Comparison of ENCODE assay signal across 13 cellular contexts in the genomic region with DNA sequence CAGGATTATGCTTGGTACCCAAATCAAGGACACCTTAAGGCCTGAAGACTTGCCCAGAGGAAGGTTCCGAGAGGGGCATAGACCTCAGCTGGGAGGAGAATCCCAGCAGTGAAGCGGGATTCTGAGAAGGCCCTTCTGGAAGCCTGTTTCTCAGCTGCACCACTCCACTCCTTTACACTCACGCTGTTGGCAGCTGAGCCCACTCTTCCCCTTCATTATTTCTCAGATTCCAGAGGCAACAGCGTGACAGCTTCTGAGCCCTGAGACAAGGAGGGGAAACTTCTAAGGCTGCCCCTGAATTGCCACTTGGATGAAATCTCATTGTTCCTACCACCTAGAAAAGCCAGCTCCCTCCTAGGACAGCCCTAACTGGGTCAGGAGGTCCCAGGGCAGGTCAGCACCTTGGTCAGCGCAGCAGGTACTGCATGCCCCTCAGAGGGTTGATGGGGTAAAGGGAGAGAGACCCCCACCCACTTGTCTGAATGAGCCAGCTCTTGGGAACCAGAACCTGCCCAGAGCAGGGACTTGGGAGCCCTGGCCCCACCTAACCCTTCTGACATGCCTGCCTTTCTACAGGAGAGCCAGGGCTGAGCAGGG. TPM values are rescaled to one million over a fixed set of nuclear protein-coding genes. Genes with fewer than 3 reads are reported as not detected.
DNase-seq lines count a peak whose midpoint lies in the region; ATAC-seq and TF ChIP-seq lines count a peak whose summit lies in the region.
"Had no signal": no experiment of that assay in that cellular context is flagged by ENCODE, and none has a peak within 500 bp of the region (broad histone marks: within the 10 kb centered on the region; RNA-seq: fewer than 3 reads in every experiment).

No MANE protein-coding gene starts in this region.

- H3K4me3 Mint-ChIP-seq in effector memory CD8-positive, alpha-beta T cell = no peak overlapping the region
- H3K4me3 Mint-ChIP-seq in activated naive CD4-positive, alpha-beta T cell treated with anti-CD3 and anti-CD28 coated beads for 36 hours = no peak overlapping the region

- peaks cover 63% of the 10 kb centered on the region for H3K36me3 ChIP-seq in thoracic aorta
- H3K36me3 ChIP-seq: Peyer's patch had no signal

- no peaks in the 10 kb centered on the region for H3K27me3 ChIP-seq in thoracic aorta (replicated peaks; ENCODE audit: insufficient read depth)
- H3K27me3 ChIP-seq: Peyer's patch had no signal

- H3K27ac Mint-ChIP-seq in effector memory CD8-positive, alpha-beta T cell = no peak overlapping the region
- no peak overlapping the region for H3K27ac Mint-ChIP-seq in activated naive CD4-positive, alpha-beta T cell treated with anti-CD3 and anti-CD28 coated beads for 36 hours

- no peaks in the 10 kb centered on the region for H3K4me1 Mint-ChIP-seq in effector memory CD8-positive, alpha-beta T cell (ENCODE audit: low read depth in 2 of 2)
- H3K4me1 Mint-ChIP-seq in activated naive CD4-positive, alpha-beta T cell treated with anti-CD3 and anti-CD28 coated beads for 36 hours (ENCODE audit: low read depth) = no peaks in the 10 kb centered on the region

- peaks cover 0 to 26% of the 10 kb centered on the region in 2 donors for H3K27me3 Mint-ChIP-seq in effector memory CD8-positive, alpha-beta T cell
- no peaks in the 10 kb centered on the region for H3K27me3 Mint-ChIP-seq in activated naive CD4-positive, alpha-beta T cell treated with anti-CD3 and anti-CD28 coated beads for 36 hours (ENCODE audit: low read depth)

- DNase-seq in ELF-1 (ENCODE audit: low read depth, low spot score) (peak; percentile 35), RWPE1 (ENCODE audit: low spot score) (no peak), left kidney (ENCODE audit: low read depth, low spot score) (peak; percentile 29), thoracic aorta (ENCODE audit: low spot score) (no peak)
- DNase-seq in effector memory CD8-positive, alpha-beta T cell = no peak
- DNase-seq in stimulated activated naive CD4-positive, alpha-beta T cell treated with Interleukin-2 at 50 U/mL for 16 hours (lab: John Stamatoyannopoulos, UW) = no peak
- DNase-seq in activated naive CD4-positive, alpha-beta T cell treated with anti-CD3 and anti-CD28 coated beads for 36 hours = no peak
- DNase-seq: Kasumi-1, NCI-H187 treated with DMSO at 0.1 percent for 48 hours, Peyer's patch, SHP77 had no signal

- peaks cover 19 to 69% of the 10 kb centered on the region in 2 donors for H3K4me1 ChIP-seq in thoracic aorta (ENCODE audit: control insufficient read depth in 1 of 2, low read depth in 2 of 2)
- H3K4me1 ChIP-seq: Caco-2, Peyer's patch had no signal

- CTCF ChIA-PET in RWPE1 (lab: Yijun Ruan, JAX) = interaction anchor here (0.7 kb wide), 2 partner anchors 25 to 168 kb away, joined by 3 read pairs; no protein-coding TSS in a partner anchor
- CTCF ChIA-PET in activated naive CD4-positive, alpha-beta T cell treated with anti-CD3 and anti-CD28 coated beads for 36 hours (lab: Charles Lee) = interaction anchor here (0.6 kb wide), 1 partner anchor 49 kb away, joined by 3 read pairs; no protein-coding TSS in a partner anchor

- no peaks in the 10 kb centered on the region for H3K9me3 Mint-ChIP-seq in effector memory CD8-positive, alpha-beta T cell
- H3K9me3 Mint-ChIP-seq in activated naive CD4-positive, alpha-beta T cell treated with anti-CD3 and anti-CD28 coated beads for 36 hours = no peaks in the 10 kb centered on the region

- POLR2A ChIA-PET in RWPE1 (lab: Yijun Ruan, JAX; ENCODE audit: low non-redundant PET) = no interaction called here

- H3K9me3 ChIP-seq in thoracic aorta = no peaks in the 10 kb centered on the region
- H3K9me3 ChIP-seq: Caco-2, Peyer's patch had no signal

- no peaks in the 10 kb centered on the region for H3K36me3 Mint-ChIP-seq in effector memory CD8-positive, alpha-beta T cell (ENCODE audit: insufficient read depth)
- H3K36me3 Mint-ChIP-seq in activated naive CD4-positive, alpha-beta T cell treated with anti-CD3 and anti-CD28 coated beads for 36 hours (ENCODE audit: low read depth) = no peaks in the 10 kb centered on the region

- intact Hi-C loops in activated naive CD4-positive, alpha-beta T cell treated with anti-CD3 and anti-CD28 coated beads for 36 hours (cut with micrococcal nuclease) = no loop called here

- H3K27ac ChIP-seq in RWPE1 (peak overlapping the region; percentile 50), thoracic aorta (peak overlapping the region; percentile 54 to 58)
- H3K27ac ChIP-seq: Peyer's patch had no signal

- TF ChIP-seq CTCF in RWPE1 (conservative IDR thresholded peaks at IDR 0.05; ENCODE audit: low read depth) (no peak), thoracic aorta (IDR thresholded peaks at IDR 0.05) (no peak)

- no peak for ATAC-seq in thoracic aorta (ENCODE audit: insufficient number of reproducible peaks, low FRiP score, low read depth)
- ATAC-seq in effector memory CD8-positive, alpha-beta T cell (replicated peaks) = no peak
- ATAC-seq in HG03196 (IDR thresholded peaks at IDR 0.05; ENCODE audit: unreplicated experiment) = no peak

- no peak overlapping the region for H3K4me3 ChIP-seq in thoracic aorta
- H3K4me3 ChIP-seq: Peyer's patch had no signal

RNA-seq across cellular contexts. Expression of a gene that starts 53.9 kb away (rescaled TPM):
- total RNA-seq in thoracic aorta = 10 to 100 TPM in 1 of 2 donors, 1 to 10 TPM in 1; 6.5 to 22.2 TPM
- total RNA-seq in activated naive CD4-positive, alpha-beta T cell treated with anti-CD3 and anti-CD28 coated beads for 36 hours = 10 to 100 TPM; 27.7 to 30.9 TPM

RNA-seq across cellular contexts. Expression of a gene that starts 54.3 kb away (rescaled TPM):
- total RNA-seq in thoracic aorta = 100 to 1,000 TPM; 406 to 455 TPM
- 10 to 100 TPM; 36.3 to 38.0 TPM for total RNA-seq in activated naive CD4-positive, alpha-beta T cell treated with anti-CD3 and anti-CD28 coated beads for 36 hours

Comparison
In these comparisons a context has a peak if more than half of its experiments do, and no peak if none do; other contexts are left out.
1. DNase-seq: peak in ELF-1 (single experiment) and left kidney (single experiment); none in RWPE1 (single experiment), thoracic aorta (single experiment), effector memory CD8-positive, alpha-beta T cell (0 of 3), stimulated activated naive CD4-positive, alpha-beta T cell treated with Interleukin-2 at 50 U/mL for 16 hours (single experiment) and activated naive CD4-positive, alpha-beta T cell treated with anti-CD3 and anti-CD28 coated beads for 36 hours (single experiment).
2. RNA of a gene that starts 54.3 kb away (total RNA-seq): 406 to 455 TPM in thoracic aorta; 36.3 to 38.0 TPM in activated naive CD4-positive, alpha-beta T cell treated with anti-CD3 and anti-CD28 coated beads for 36 hours; every median in the first group is over 10 times any median in the second.